In genomic region chr16:89073346-89074221, GRCh38 we compare ENCODE assay signal across 27 cellular contexts.
"Had no signal": no experiment of that assay in that cellular context is flagged by ENCODE, and none has a peak within 500 bp of the region (broad histone marks: within the 10 kb centered on the region; RNA-seq: fewer than 3 reads in every experiment).

No MANE protein-coding gene starts in this region.

- H3K36me3 ChIP-seq: brain microvascular endothelial cell, gastrocnemius medialis, neutrophil, ovary, suprapubic skin, tibial artery, upper lobe of right lung, WERI-Rb-1 had no signal

- ATAC-seq: effector memory CD8-positive, alpha-beta T cell; gastrocnemius medialis; T-helper 17 cell; upper lobe of right lung had no signal

- H3K9me3 ChIP-seq: gastrocnemius medialis, neutrophil, ovary, suprapubic skin, tibial artery, upper lobe of right lung had no signal

- H3K4me3 ChIP-seq: gastrocnemius medialis, ovary, smooth muscle cell, suprapubic skin, tibial artery, upper lobe of right lung had no signal

- H3K4me2 ChIP-seq: smooth muscle cell had no signal

- H3K27me3 ChIP-seq: neutrophil, ovary had no signal

- H3K27ac ChIP-seq: brain microvascular endothelial cell, gastrocnemius medialis, neutrophil, ovary, suprapubic skin, tibial artery, upper lobe of right lung, WERI-Rb-1 had no signal

- H3K4me1 ChIP-seq: gastrocnemius medialis, suprapubic skin, tibial artery, upper lobe of right lung had no signal

- DNase-seq: activated CD4-positive, alpha-beta memory T cell treated with anti-CD3 and anti-CD28 coated beads for 36 hours; activated CD4-positive, alpha-beta T cell treated with anti-CD3 and anti-CD28 coated beads, Interleukin-2, amount 10 ng/mL, durations not matched to agents 24 days and 14 days; activated CD4-positive, CD25-positive, alpha-beta regulatory T cell treated with anti-CD3 and anti-CD28 coated beads, Interleukin-2, amount 50 U/mL, for 72 hours; activated CD8-positive, alpha-beta memory T cell treated with anti-CD3 and anti-CD28 coated beads, Interleukin-2, amount 50 U/mL, for 4 hours; activated effector memory CD4-positive, alpha-beta T cell treated with anti-CD3 and anti-CD28 coated beads, Interleukin-2, amount 50 U/mL, for 16 hours; activated naive CD4-positive, alpha-beta T cell treated with anti-CD3 and anti-CD28 coated beads, Interleukin-2, amount 50 U/mL, for 16 hours; activated T-cell treated with anti-CD3 and anti-CD28 coated beads, Interleukin-2, amount 50 U/mL, for 1 hour; amniotic stem cell; brain microvascular endothelial cell; cortex of kidney; effector memory CD8-positive, alpha-beta T cell; gastrocnemius medialis; glutamatergic neuron; left ventricle myocardium superior; ovary; stimulated activated CD4-positive, alpha-beta T cell treated with anti-CD3 and anti-CD28 coated beads, Interleukin-1b, Interleukin-23, amount 100 ng/mL, for 48 hours; stimulated activated naive CD4-positive, alpha-beta T cell; T-helper 17 cell; T1000; tibial artery; upper lobe of right lung; WERI-Rb-1 had no signal

- FAIRE-seq: astrocyte, islet of Langerhans had no signal
